ENCODE assay signal across 8 cellular contexts in the genomic region with DNA sequence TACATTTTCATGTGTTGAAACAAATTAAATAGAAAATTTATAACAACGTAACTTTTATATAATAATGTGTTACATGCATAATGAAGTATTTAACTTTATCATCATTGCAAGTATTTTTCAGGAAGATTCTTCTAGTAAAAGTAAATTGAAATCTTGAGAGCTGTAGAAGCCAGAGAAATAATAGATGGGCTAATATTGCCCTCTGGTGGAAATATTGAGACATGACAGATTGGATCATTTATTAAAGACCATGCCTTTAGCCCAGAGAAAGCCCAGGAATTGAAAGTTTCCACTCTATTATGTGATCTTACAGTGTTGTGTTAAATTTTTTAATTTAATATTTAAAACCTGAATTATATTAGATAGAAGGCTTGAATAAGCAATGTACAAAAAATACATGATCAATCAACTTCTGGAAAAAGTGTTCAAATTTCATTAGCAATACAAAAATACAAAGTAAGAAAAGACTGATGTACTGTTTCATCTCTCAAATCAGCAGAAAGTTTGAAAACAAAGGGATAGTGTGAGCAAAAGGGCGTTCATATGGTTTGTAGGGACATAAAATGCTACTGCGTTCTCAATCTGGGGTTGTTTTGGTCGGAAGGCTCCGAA. TPM values are rescaled to one million over a fixed set of nuclear protein-coding genes. Genes with fewer than 3 reads are reported as not detected.
A peak's percentile ranks its signal among the peaks of the same experiment; 100 is the strongest.
DNase-seq lines count a peak whose midpoint lies in the region; ATAC-seq lines count a peak whose summit lies in the region.

No MANE protein-coding gene starts in this region.

- ATAC-seq in Right ventricle myocardium superior (ENCODE audit: poor library complexity): peak; percentile 83
- no peak for ATAC-seq in Right ventricle myocardium inferior
- peak; percentile 67 for ATAC-seq in HG03354 (IDR thresholded peaks at IDR 0.05; ENCODE audit: poor library complexity, severe bottlenecking, unreplicated experiment)
- no peak for ATAC-seq in HG03175 (IDR thresholded peaks at IDR 0.05; ENCODE audit: unreplicated experiment)
- ATAC-seq in aorta (ENCODE audit: low FRiP score): no peak

- no peak overlapping the region for H3K4me3 ChIP-seq in aorta (ENCODE audit: low read length in 2 of 2)

- intact Hi-C loops in Right ventricle myocardium superior (cut with DNase I): loop anchor here (5.0 to 10.0 kb wide), 2 partner anchors 147 to 719 kb away; no protein-coding TSS in a partner anchor
- intact Hi-C loops in Right ventricle myocardium inferior (cut with DNase I): loop anchor here (2.0 to 10.0 kb wide), 2 partner anchors 149 to 719 kb away; no protein-coding TSS in a partner anchor
- intact Hi-C loops in aorta (cut with DNase I): loop anchor here (2.0 to 10.0 kb wide), 3 partner anchors 149 to 719 kb away; no protein-coding TSS in a partner anchor

- H3K27me3 ChIP-seq in aorta (ENCODE audit: control insufficient read depth in 1 of 2, insufficient read depth in 2 of 2, low read length in 1 of 2): no peaks in the 10 kb centered on the region

- DNase-seq in Right ventricle myocardium superior: no peak
- no peak for DNase-seq in Right ventricle myocardium inferior (ENCODE audit: missing footprints)
- DNase-seq in NOMO-1 treated with DMSO at 0.1 percent for 48 hours (lab: John Stamatoyannopoulos, UW; ENCODE audit: unreplicated experiment): peak; percentile 66
- peak; percentile 64 for DNase-seq in dermis blood vessel endothelial cell
- DNase-seq in midbrain (lab: John Stamatoyannopoulos, UW): peak; percentile 61
- no peak for DNase-seq in aorta

- H3K4me1 ChIP-seq in aorta (ENCODE audit: control insufficient read depth in 1 of 2, insufficient read depth in 2 of 2, low read length in 2 of 2): no peaks in the 10 kb centered on the region

- no peaks in the 10 kb centered on the region for H3K9me3 ChIP-seq in aorta (ENCODE audit: control insufficient read depth, low read length)

- 56 to 59% methylated on average over 5 of the region's 5 CpGs for WGBS in aorta, 2 donors

- no peaks in the 10 kb centered on the region for H3K36me3 ChIP-seq in aorta (ENCODE audit: control insufficient read depth in 1 of 2, insufficient read depth in 2 of 2, low read length in 1 of 2)

- no peak overlapping the region for H3K27ac ChIP-seq in aorta (ENCODE audit: low read depth in 1 of 2, low read length in 2 of 2)

RNA-seq across cellular contexts. Expression of a gene that starts 52.7 kb away (rescaled TPM):
- total RNA-seq in Right ventricle myocardium superior (not detected), Right ventricle myocardium inferior (0.57 TPM), dermis blood vessel endothelial cell (not detected in 2 replicates), aorta (under 1 TPM; 0.16 to 0.39 TPM)
- under 1 TPM in 1 of 2 donors, not detected in 1; 0.18 TPM for polyA plus RNA-seq in aorta

Comparison
In these comparisons a context has a peak if more than half of its experiments do, and no peak if none do; other contexts are left out.
1. ATAC-seq: peak in Right ventricle myocardium superior (single experiment) and HG03354 (single experiment); none in Right ventricle myocardium inferior (single experiment), HG03175 (single experiment) and aorta (single experiment).
2. DNase-seq: peak in NOMO-1 treated with DMSO at 0.1 percent for 48 hours (single experiment), dermis blood vessel endothelial cell (single experiment) and midbrain (single experiment); none in Right ventricle myocardium superior (single experiment), Right ventricle myocardium inferior (single experiment) and aorta (0 of 2).